7 cellular contexts compared by ENCODE assay signal in the genomic region with DNA sequence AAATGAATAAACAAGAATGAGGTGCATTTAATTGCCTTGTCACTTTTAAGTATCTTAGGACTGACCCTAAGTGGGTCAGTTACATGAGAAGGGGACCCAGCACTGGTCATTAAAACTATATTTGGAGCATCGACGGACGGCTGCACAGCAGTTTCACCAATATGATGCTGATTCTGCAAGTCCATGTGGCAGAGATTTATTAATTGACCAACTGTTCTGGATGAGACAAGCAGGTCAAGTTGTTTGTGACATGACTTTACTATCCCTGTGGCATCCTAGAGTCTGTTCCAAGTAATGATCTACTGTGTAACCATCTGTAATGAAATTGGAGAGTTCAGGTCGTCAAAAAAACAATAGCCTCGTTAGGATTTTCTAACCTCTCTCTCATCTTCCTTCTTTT. TPM values are rescaled to one million over a fixed set of nuclear protein-coding genes. Genes with fewer than 3 reads are reported as not detected.
"Had no signal": no experiment of that assay in that cellular context is flagged by ENCODE, and none has a peak within 500 bp of the region (broad histone marks: within the 10 kb centered on the region; RNA-seq: fewer than 3 reads in every experiment).

No MANE protein-coding gene starts in this region.

- ATAC-seq: GM23338, HepG2 had no signal

- H3K4me2 ChIP-seq: GM23338 had no signal

- DNase-seq: H9, HCEC 1CT had no signal

- H2AFZ ChIP-seq: GM23338 had no signal

- H3K27ac ChIP-seq: HL-60 had no signal

- H3K4me3 ChIP-seq: GM23338 had no signal

RNA-seq across cellular contexts. Expression of a gene that starts 9.5 kb away (rescaled TPM):
- total RNA-seq: GM23338, H1, H9, HepG2, HT1080 had no signal
- polyA plus RNA-seq: H1, HepG2 had no signal
